ENCODE assay signal across 1 cellular context in the genomic region with DNA sequence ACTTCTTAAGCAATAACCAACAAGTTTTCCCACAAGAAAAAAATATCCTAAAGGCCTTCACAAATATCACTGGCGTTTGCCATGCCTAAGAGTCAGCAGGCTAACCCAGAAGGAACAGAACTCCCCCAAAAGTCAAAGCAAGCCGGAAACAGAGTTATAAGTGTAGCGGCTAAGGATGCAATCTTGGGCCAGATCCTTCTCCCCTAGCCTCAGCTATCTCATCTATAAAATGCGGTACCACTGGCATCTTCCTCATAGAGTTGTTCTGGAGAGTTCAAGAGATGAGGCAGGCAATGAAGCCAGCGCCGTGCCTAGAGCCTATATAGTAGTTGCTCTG.
TF ChIP-seq lines count a peak whose summit lies in the region.

No MANE protein-coding gene starts in this region.

TF ChIP-seq in GM12878, 131 proteins besides CTCF, POLR2A, EP300 and RAD21:
- no peak for TF ChIP-seq TAF1 (IDR thresholded peaks at IDR 0.05; ENCODE audit: borderline replicate concordance, low read depth, low read length)
- TF ChIP-seq RELA (IDR thresholded peaks at IDR 0.05; ENCODE audit: borderline replicate concordance, partially characterized antibody), result no peak
- TF ChIP-seq ZNF384 (IDR thresholded peaks at IDR 0.05; ENCODE audit: borderline replicate concordance, low read depth, low read length), result no peak
- TF ChIP-seq MEF2B (IDR thresholded peaks at IDR 0.05; ENCODE audit: partially characterized antibody, poor library complexity, severe bottlenecking), result no peak
- TF ChIP-seq, protein P1, sequence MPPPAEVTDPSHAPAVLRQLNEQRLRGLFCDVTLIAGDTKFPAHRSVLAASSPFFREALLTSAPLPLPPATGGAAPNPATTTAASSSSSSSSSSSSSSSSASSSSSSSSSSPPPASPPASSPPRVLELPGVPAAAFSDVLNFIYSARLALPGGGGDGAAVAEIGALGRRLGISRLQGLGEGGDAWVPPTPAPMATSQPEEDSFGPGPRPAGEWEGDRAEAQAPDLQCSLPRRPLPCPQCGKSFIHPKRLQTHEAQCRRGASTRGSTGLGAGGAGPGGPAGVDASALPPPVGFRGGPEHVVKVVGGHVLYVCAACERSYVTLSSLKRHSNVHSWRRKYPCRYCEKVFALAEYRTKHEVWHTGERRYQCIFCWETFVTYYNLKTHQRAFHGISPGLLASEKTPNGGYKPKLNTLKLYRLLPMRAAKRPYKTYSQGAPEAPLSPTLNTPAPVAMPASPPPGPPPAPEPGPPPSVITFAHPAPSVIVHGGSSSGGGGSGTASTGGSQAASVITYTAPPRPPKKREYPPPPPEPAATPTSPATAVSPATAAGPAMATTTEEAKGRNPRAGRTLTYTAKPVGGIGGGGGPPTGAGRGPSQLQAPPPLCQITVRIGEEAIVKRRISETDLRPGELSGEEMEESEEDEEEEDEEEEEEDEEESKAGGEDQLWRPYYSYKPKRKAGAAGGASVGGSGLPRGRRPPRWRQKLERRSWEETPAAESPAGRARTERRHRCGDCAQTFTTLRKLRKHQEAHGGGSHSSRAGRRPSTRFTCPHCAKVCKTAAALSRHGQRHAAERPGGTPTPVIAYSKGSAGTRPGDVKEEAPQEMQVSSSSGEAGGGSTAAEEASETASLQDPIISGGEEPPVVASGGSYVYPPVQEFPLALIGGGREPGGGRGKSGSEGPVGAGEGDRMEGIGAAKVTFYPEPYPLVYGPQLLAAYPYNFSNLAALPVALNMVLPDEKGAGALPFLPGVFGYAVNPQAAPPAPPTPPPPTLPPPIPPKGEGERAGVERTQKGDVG (CRISPR knock-in tag; IDR thresholded peaks at IDR 0.05), result no peak
- no peak for TF ChIP-seq CHD4 (IDR thresholded peaks at IDR 0.05)
- TF ChIP-seq ATF7 (IDR thresholded peaks at IDR 0.05; ENCODE audit: low read depth), result no peak
- no peak for TF ChIP-seq FOS (IDR thresholded peaks at IDR 0.05; ENCODE audit: borderline replicate concordance, extremely low read depth, insufficient read length)
- TF ChIP-seq NR2C2 (IDR thresholded peaks at IDR 0.05; ENCODE audit: borderline replicate concordance, control insufficient read depth, insufficient read length, low read depth), result no peak
- no peak for TF ChIP-seq SREBF2 (IDR thresholded peaks at IDR 0.05; ENCODE audit: low read length)
- TF ChIP-seq NFYA (IDR thresholded peaks at IDR 0.05; ENCODE audit: borderline replicate concordance, low read depth, low read length), result no peak
- TF ChIP-seq KLF5 (IDR thresholded peaks at IDR 0.05; ENCODE audit: partially characterized antibody), result no peak
TF ChIP-seq in GM12878: peak in this region for 0.
